ENCODE assay signal across 20 cellular contexts in genomic region chr5:31396611-31397295, GRCh38.
DNase-seq lines count a peak whose midpoint lies in the region; ATAC-seq and TF ChIP-seq lines count a peak whose summit lies in the region.
"Had no signal": no experiment of that assay in that cellular context is flagged by ENCODE, and none has a peak within 500 bp of the region (broad histone marks: within the 10 kb centered on the region; RNA-seq: fewer than 3 reads in every experiment).

No MANE protein-coding gene starts in this region.

- WGBS in sigmoid colon, 2 donors = 88 to 92% methylated on average over 12 of the region's 12 CpGs

- intact Hi-C loops in mucosa of descending colon (cut with DNase I, micrococcal nuclease) = no loop called here
- intact Hi-C loops in sigmoid colon (cut with DNase I) = no loop called here

- TF ChIP-seq POLR2A in sigmoid colon (IDR thresholded peaks at IDR 0.05) = no peak

- ATAC-seq in mucosa of descending colon = no peak
- ATAC-seq: HCT116, SK-N-SH treated with all-trans-retinoic acid at 6 μM for 48 hours had no signal

- no peaks in the 10 kb centered on the region for H3K27me3 ChIP-seq in sigmoid colon
- H3K27me3 ChIP-seq: MG63 had no signal

- H3K4me1 ChIP-seq in mucosa of descending colon (ENCODE audit: low read depth) (no peaks in the 10 kb centered on the region), sigmoid colon (no peaks in the 10 kb centered on the region)

- no peak for TF ChIP-seq CTCF in mucosa of descending colon (IDR thresholded peaks at IDR 0.05)
- no peak for TF ChIP-seq CTCF in sigmoid colon (IDR thresholded peaks at IDR 0.05)

- H3K27ac ChIP-seq in sigmoid colon = no peak overlapping the region

- H3K4me3 ChIP-seq in mucosa of descending colon (no peak overlapping the region), sigmoid colon (no peak overlapping the region)
- H3K4me3 ChIP-seq: MG63 had no signal

- H3K36me3 ChIP-seq in mucosa of descending colon (ENCODE audit: low read depth) = peaks cover under 1% of the 10 kb centered on the region
- peaks cover 0 to 14% (median 0%) of the 10 kb centered on the region in 4 donors for H3K36me3 ChIP-seq in sigmoid colon

- TF ChIP-seq EP300 in sigmoid colon (IDR thresholded peaks at IDR 0.05) = no peak

- H3K9me3 ChIP-seq in mucosa of descending colon (no peaks in the 10 kb centered on the region), sigmoid colon (no peaks in the 10 kb centered on the region)
- H3K9me3 ChIP-seq: MG63 had no signal

- DNase-seq in NCI-H82 (lab: John Stamatoyannopoulos, UW) (peak; percentile 14), NCI-H82 treated with DMSO at 0.1 percent for 48 hours (lab: John Stamatoyannopoulos, UW; ENCODE audit: unreplicated experiment) (no peak), SKM-1 (lab: John Stamatoyannopoulos, UW; ENCODE audit: unreplicated experiment) (peak; percentile 29), fibroblast of gingiva (ENCODE audit: low read depth) (peak; percentile 4), mucosa of descending colon (no peak), sigmoid colon (no peak), NCI-H2081 (lab: John Stamatoyannopoulos, UW) (no peak)
- DNase-seq: 8988T, ACHN, Calu3, DND-41, KBM-7, MG63, NCI-H1105 treated with DMSO at 0.1 percent for 48 hours, NCI-H146, NCI-H1930, NCI-H446 treated with DMSO at 0.1 percent for 48 hours, NCI-H526 had no signal

Comparison
In these comparisons a context has a peak if more than half of its experiments do, and no peak if none do; other contexts are left out.
1. DNase-seq: peak in NCI-H82 (single experiment), SKM-1 (single experiment) and fibroblast of gingiva (single experiment); none in NCI-H82 treated with DMSO at 0.1 percent for 48 hours (single experiment), mucosa of descending colon (0 of 3), sigmoid colon (single experiment) and NCI-H2081 (0 of 2).